In the genomic region with DNA sequence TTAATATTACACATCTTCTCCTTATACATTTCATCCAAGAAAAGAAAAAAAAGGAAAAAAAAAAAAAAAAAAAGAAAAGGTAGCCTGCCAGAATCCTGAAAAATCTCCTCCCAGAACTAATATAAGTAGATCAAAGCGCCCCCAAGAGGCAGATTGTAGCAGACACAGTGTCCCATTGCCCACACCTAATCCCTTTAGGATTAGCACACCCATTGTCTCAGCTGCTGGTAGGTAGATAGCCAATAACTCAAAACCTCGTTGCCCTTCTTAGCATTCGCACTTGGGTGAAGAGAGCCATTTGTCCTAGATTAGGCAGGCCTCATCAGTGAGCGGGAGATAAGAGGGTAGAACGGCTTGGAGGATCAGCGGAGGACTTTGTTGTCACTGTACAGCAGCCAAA, we compare ENCODE assay signal across 15 cellular contexts.
A peak's percentile ranks its signal among the peaks of the same experiment; 100 is the strongest.
DNase-seq lines count a peak whose midpoint lies in the region; ATAC-seq and TF ChIP-seq lines count a peak whose summit lies in the region.
"Had no signal": no experiment of that assay in that cellular context is flagged by ENCODE, and none has a peak within 500 bp of the region (broad histone marks: within the 10 kb centered on the region; RNA-seq: fewer than 3 reads in every experiment).

No MANE protein-coding gene starts in this region.

- H3K4me3 ChIP-seq in A673 (ENCODE audit: low read depth, low read length, poor library complexity, severe bottlenecking) (no peak overlapping the region), OCI-LY7 (ENCODE audit: low read depth, low read length, poor library complexity, severe bottlenecking) (no peak overlapping the region), epithelial cell of proximal tubule (ENCODE audit: low read depth, low read length) (no peak overlapping the region)
- H3K4me3 ChIP-seq: left lung, mucosa of descending colon had no signal

- POLR2A ChIA-PET in A673 (lab: Charles Lee; ENCODE audit: low non-redundant PET) (no interaction called here), OCI-LY7 (lab: Charles Lee) (interaction anchor here (0.6 kb wide), 1 partner anchor 16 kb away, joined by 4 read pairs; no protein-coding TSS in a partner anchor)

- H3K27ac ChIP-seq in A673 (ENCODE audit: low read depth, low read length, poor library complexity, severe bottlenecking) (no peak overlapping the region), OCI-LY7 (ENCODE audit: low read depth, low read length, poor library complexity, severe bottlenecking) (no peak overlapping the region)
- H3K27ac ChIP-seq: left lung, neutrophil had no signal

- no peaks in the 10 kb centered on the region for H3K9me2 ChIP-seq in OCI-LY7 (ENCODE audit: insufficient read depth, low read length)

- intact Hi-C loops in A673 (cut with micrococcal nuclease; ENCODE audit: unreplicated experiment) (loop anchor here (10.0 kb wide), 1 partner anchor 470 kb away; no protein-coding TSS in a partner anchor), OCI-LY7 (cut with micrococcal nuclease; ENCODE audit: unreplicated experiment) (no loop called here)

- H3K4me1 ChIP-seq in A673 (ENCODE audit: insufficient read depth, low read length, poor library complexity, severe bottlenecking), result no peaks in the 10 kb centered on the region
- no peaks in the 10 kb centered on the region for H3K4me1 ChIP-seq in OCI-LY7 (ENCODE audit: insufficient read depth, low read length, poor library complexity, severe bottlenecking)
- H3K4me1 ChIP-seq: left lung had no signal

- no peaks in the 10 kb centered on the region for H3K27me3 ChIP-seq in A673 (replicated peaks; ENCODE audit: insufficient read depth, low read depth, low read length, poor library complexity)
- H3K27me3 ChIP-seq: left lung, neutrophil had no signal

- CTCF ChIA-PET in A673 (lab: Charles Lee) (interaction anchor here (0.7 kb wide), 2 partner anchors 404 to 471 kb away, joined by 3 to 10 read pairs; no protein-coding TSS in a partner anchor), OCI-LY7 (lab: Charles Lee; ENCODE audit: unreplicated experiment) (no interaction called here)

- H3K36me3 ChIP-seq in A673 (ENCODE audit: insufficient read depth, low read length, poor library complexity, severe bottlenecking), result no peaks in the 10 kb centered on the region
- no peaks in the 10 kb centered on the region for H3K36me3 ChIP-seq in OCI-LY7 (ENCODE audit: insufficient read depth, low read length)
- H3K36me3 ChIP-seq: left lung, neutrophil had no signal

- H3K9me3 ChIP-seq in A673 (ENCODE audit: low read depth, low read length, poor library complexity, severe bottlenecking) (no peaks in the 10 kb centered on the region), OCI-LY7 (ENCODE audit: low read length) (no peaks in the 10 kb centered on the region)
- H3K9me3 ChIP-seq: left lung, mucosa of descending colon, neutrophil had no signal

- H4K20me1 ChIP-seq in OCI-LY7 (ENCODE audit: insufficient read depth, low read length), result no peaks in the 10 kb centered on the region

- no peak overlapping the region for H3K4me2 ChIP-seq in OCI-LY7 (ENCODE audit: low read length)

- in situ Hi-C loops in GM13976 (cut with MboI; ENCODE audit: low sequenced_read_pairs, unreplicated experiment), result no loop called here

- TF ChIP-seq CTCF in A673 (conservative IDR thresholded peaks at IDR 0.05; ENCODE audit: low read depth, low read length) (peak; percentile 76), GM13976 (IDR thresholded peaks at IDR 0.05; ENCODE audit: borderline replicate concordance, control extremely low read depth, extremely low read depth, insufficient read depth, missing control alignments) (no peak), OCI-LY7 (conservative IDR thresholded peaks at IDR 0.05; ENCODE audit: low read length) (peak; percentile 40), epithelial cell of proximal tubule (conservative IDR thresholded peaks at IDR 0.05; ENCODE audit: low read depth, low read length) (peak; percentile 19)

- no peaks in the 10 kb centered on the region for H3K79me2 ChIP-seq in OCI-LY7 (ENCODE audit: insufficient read depth, low read depth, low read length)

- DNase-seq in A673 (ENCODE audit: low spot score) (peak; percentile 60), GM13976 (ENCODE audit: low spot score) (peak; percentile 4), OCI-LY7 (ENCODE audit: low spot score) (no peak), epithelial cell of proximal tubule (ENCODE audit: low read depth) (no peak), dedifferentiated amniotic fluid mesenchymal stem cell (ENCODE audit: extremely low spot score) (no peak), mucosa of gallbladder (ENCODE audit: low spot score) (no peak)
- DNase-seq in activated CD8-positive, alpha-beta memory T cell treated with anti-CD3 and anti-CD28 coated beads, Interleukin-2, amount 50 U/mL, for 48 hours, result no peak
- DNase-seq: activated naive CD4-positive, alpha-beta T cell treated with anti-CD3 and anti-CD28 coated beads, Interleukin-2, amount 50 U/mL, for 16 hours; activated T-cell treated with anti-CD3 and anti-CD28 coated beads, Interleukin-2, amount 50 U/mL, for 24 hours; left lung; NCI-H2029 treated with DMSO at 0.1 percent for 48 hours; NCI-H510A had no signal

- H2AFZ ChIP-seq in OCI-LY7 (ENCODE audit: low read length), result no peak overlapping the region

- BruUV-seq in A673 (replicated peaks; lab: Mats Ljungman, UMichigan) (no TSS peak), OCI-LY7 (replicated peaks; lab: Mats Ljungman, UMichigan) (no TSS peak)

- ATAC-seq in HG03108 (IDR thresholded peaks at IDR 0.05; ENCODE audit: unreplicated experiment), result no peak
- ATAC-seq: left lung, mucosa of descending colon had no signal

Comparison
In these comparisons a context has a peak if more than half of its experiments do, and no peak if none do; other contexts are left out.
1. DNase-seq: peak in A673 (single experiment) and GM13976 (single experiment); none in OCI-LY7 (single experiment), epithelial cell of proximal tubule (single experiment), dedifferentiated amniotic fluid mesenchymal stem cell (single experiment), activated CD8-positive, alpha-beta memory T cell treated with anti-CD3 and anti-CD28 coated beads, Interleukin-2, amount 50 U/mL, for 48 hours (single experiment) and mucosa of gallbladder (single experiment).